In genomic region chr17:17789828-17790672, GRCh38 we compare ENCODE assay signal across 19 cellular contexts. TPM values are rescaled to one million over a fixed set of nuclear protein-coding genes. Genes with fewer than 3 reads are reported as not detected.
A peak's percentile ranks its signal among the peaks of the same experiment; 100 is the strongest.
DNase-seq lines count a peak whose midpoint lies in the region; FAIRE-seq and TF ChIP-seq lines count a peak whose summit lies in the region.
"Had no signal": no experiment of that assay in that cellular context is flagged by ENCODE, and none has a peak within 500 bp of the region (broad histone marks: within the 10 kb centered on the region; RNA-seq: fewer than 3 reads in every experiment).

No MANE protein-coding gene starts in this region.

- DNase-seq in T-helper 2 cell treated with Interferon-gamma antibody and Interleukin-4, amounts not matched to agents 5 μg/mL and 100 μg/mL, for 36 hours (ENCODE audit: low spot score), result no peak
- DNase-seq in T-helper 2 cell (no peak), SK-N-SH (peak; percentile 65), hepatocyte (ENCODE audit: low spot score) (no peak), small intestine (peak; percentile 41), NCI-H2107 treated with DMSO at 0.1 percent for 48 hours (lab: John Stamatoyannopoulos, UW; ENCODE audit: unreplicated experiment) (no peak), NK-92 (lab: John Stamatoyannopoulos, UW; ENCODE audit: unreplicated experiment) (no peak)
- DNase-seq in activated naive CD4-positive, alpha-beta T cell treated with anti-CD3 and anti-CD28 coated beads, Interleukin-2, amount 10 ng/mL, durations not matched to agents 7 days and 5 days, result no peak
- DNase-seq: ACHN, COR-L47, gastrocnemius medialis, GF-D8, mesendoderm, NCI-H345, ovary, PC-3, trophoblast cell had no signal

- FAIRE-seq in small intestine (lab: Jason Lieb, UNC), result no peak
- FAIRE-seq: colon had no signal

- no peaks in the 10 kb centered on the region for H3F3A ChIP-seq in SK-N-SH (replicated peaks; ENCODE audit: insufficient read depth)

- H3K9me2 ChIP-seq in SK-N-SH (no peaks in the 10 kb centered on the region), hepatocyte (replicated peaks; ENCODE audit: insufficient read depth) (no peaks in the 10 kb centered on the region)

- TF ChIP-seq EP300 in SK-N-SH (IDR thresholded peaks at IDR 0.05; ENCODE audit: borderline replicate concordance in 1 of 2, low read depth in 1 of 2, low read length in 1 of 2), result no peak

- no peak for TF ChIP-seq RAD21 in SK-N-SH (IDR thresholded peaks at IDR 0.05; ENCODE audit: low read length)

- H3K36me3 Mint-ChIP-seq in T-helper 2 cell treated with Interferon-gamma antibody and Interleukin-4, amounts not matched to agents 5 μg/mL and 100 μg/mL, for 36 hours (ENCODE audit: low read depth), result peaks cover 8% of the 10 kb centered on the region
- H3K36me3 Mint-ChIP-seq in activated naive CD4-positive, alpha-beta T cell treated with anti-CD3 and anti-CD28 coated beads, Interleukin-2, amount 10 ng/mL, durations not matched to agents 7 days and 5 days, result peaks cover 12% of the 10 kb centered on the region

- peaks cover 4% of the 10 kb centered on the region for H3K27me3 Mint-ChIP-seq in T-helper 2 cell treated with Interferon-gamma antibody and Interleukin-4, amounts not matched to agents 5 μg/mL and 100 μg/mL, for 36 hours (ENCODE audit: low read depth)
- H3K27me3 Mint-ChIP-seq in activated naive CD4-positive, alpha-beta T cell treated with anti-CD3 and anti-CD28 coated beads, Interleukin-2, amount 10 ng/mL, durations not matched to agents 7 days and 5 days, result peaks cover 8% of the 10 kb centered on the region

- H3K36me3 ChIP-seq in SK-N-SH (replicated peaks in 1 of 2; ENCODE audit: control insufficient read depth in 1 of 2, insufficient read depth in 2 of 2, low read length in 1 of 2), result peaks cover 0 to 15% of the 10 kb centered on the region in 2 experiments
- H3K36me3 ChIP-seq in hepatocyte (replicated peaks; ENCODE audit: insufficient read depth, low read depth), result no peaks in the 10 kb centered on the region
- H3K36me3 ChIP-seq in small intestine (ENCODE audit: control insufficient read depth in 2 of 2, insufficient read depth in 2 of 2, low read length in 2 of 2), result peaks cover 2 to 8% of the 10 kb centered on the region in 2 donors
- H3K36me3 ChIP-seq: gastrocnemius medialis, ovary had no signal

- H3K27ac ChIP-seq in SK-N-SH (ENCODE audit: low read depth in 2 of 2, low read length in 1 of 2) (peak overlapping the region; percentile 26 to 96; a peak in 3 of 4 replicates), hepatocyte (no peak overlapping the region), small intestine (ENCODE audit: low read depth in 1 of 2, low read length in 1 of 2) (no peak overlapping the region)
- H3K27ac ChIP-seq: gastrocnemius medialis had no signal

- no peak overlapping the region for H3K9ac ChIP-seq in SK-N-SH

- H3K4me1 ChIP-seq in SK-N-SH (ENCODE audit: control insufficient read depth in 1 of 2, insufficient read depth in 2 of 2, low read depth in 1 of 2, low read length in 1 of 2) (peaks cover 38 to 98% of the 10 kb centered on the region in 2 experiments; a peak in 3 of 4 replicates), hepatocyte (ENCODE audit: insufficient read depth) (peaks cover 28% of the 10 kb centered on the region), small intestine (ENCODE audit: control insufficient read depth in 2 of 2, insufficient read depth in 1 of 2, low read depth in 1 of 2, low read length in 1 of 2) (peaks cover 2% of the 10 kb centered on the region in 2 donors)

- TF ChIP-seq CTCF in SK-N-SH (IDR thresholded peaks at IDR 0.05), result no peak
- TF ChIP-seq CTCF in hepatocyte (IDR thresholded peaks at IDR 0.05; ENCODE audit: poor library complexity), result no peak

- H3K4me3 Mint-ChIP-seq in T-helper 2 cell treated with Interferon-gamma antibody and Interleukin-4, amounts not matched to agents 5 μg/mL and 100 μg/mL, for 36 hours, result no peak overlapping the region
- no peak overlapping the region for H3K4me3 Mint-ChIP-seq in activated naive CD4-positive, alpha-beta T cell treated with anti-CD3 and anti-CD28 coated beads, Interleukin-2, amount 10 ng/mL, durations not matched to agents 7 days and 5 days
- H3K4me3 Mint-ChIP-seq: stimulated activated effector memory CD8-positive, alpha-beta T cell treated with anti-CD3 and anti-CD28 coated beads, Interleukin-12 subunit alpha, Interleukin-12 subunit beta, amount 100 ng/mL, for 72 hours had no signal

- H3K27ac Mint-ChIP-seq in T-helper 2 cell treated with Interferon-gamma antibody and Interleukin-4, amounts not matched to agents 5 μg/mL and 100 μg/mL, for 36 hours, result peak overlapping the region; percentile 49
- no peak overlapping the region for H3K27ac Mint-ChIP-seq in activated naive CD4-positive, alpha-beta T cell treated with anti-CD3 and anti-CD28 coated beads, Interleukin-2, amount 10 ng/mL, durations not matched to agents 7 days and 5 days
- H3K27ac Mint-ChIP-seq: stimulated activated effector memory CD8-positive, alpha-beta T cell treated with anti-CD3 and anti-CD28 coated beads, Interleukin-12 subunit alpha, Interleukin-12 subunit beta, amount 100 ng/mL, for 72 hours had no signal

- H3K79me2 ChIP-seq in SK-N-SH (ENCODE audit: insufficient read depth) (peaks cover 35% of the 10 kb centered on the region), hepatocyte (peaks cover 73% of the 10 kb centered on the region)

- H3K9me3 Mint-ChIP-seq in T-helper 2 cell treated with Interferon-gamma antibody and Interleukin-4, amounts not matched to agents 5 μg/mL and 100 μg/mL, for 36 hours, result no peaks in the 10 kb centered on the region
- H3K9me3 Mint-ChIP-seq in activated naive CD4-positive, alpha-beta T cell treated with anti-CD3 and anti-CD28 coated beads, Interleukin-2, amount 10 ng/mL, durations not matched to agents 7 days and 5 days, result no peaks in the 10 kb centered on the region
- H3K9me3 Mint-ChIP-seq: stimulated activated effector memory CD8-positive, alpha-beta T cell treated with anti-CD3 and anti-CD28 coated beads, Interleukin-12 subunit alpha, Interleukin-12 subunit beta, amount 100 ng/mL, for 72 hours had no signal

- H3K9me3 ChIP-seq in SK-N-SH (no peaks in the 10 kb centered on the region), hepatocyte (ENCODE audit: low read depth) (no peaks in the 10 kb centered on the region), small intestine (ENCODE audit: control insufficient read depth, low read depth) (no peaks in the 10 kb centered on the region)
- H3K9me3 ChIP-seq: gastrocnemius medialis, ovary had no signal

- H4K20me1 ChIP-seq in SK-N-SH (ENCODE audit: insufficient read depth), result peaks cover 84% of the 10 kb centered on the region
- peaks cover 91% of the 10 kb centered on the region for H4K20me1 ChIP-seq in hepatocyte (ENCODE audit: insufficient read depth, poor library complexity, severe bottlenecking)

- WGBS in SK-N-SH (ENCODE audit: low lambda C conversion rate), result 56% methylated on average over 13 of the region's 13 CpGs
- WGBS in hepatocyte (ENCODE audit: low lambda C conversion rate, missing lambda C conversion rate), result 60% methylated on average over 13 of the region's 13 CpGs
- WGBS in small intestine, 3 donors, result 46 to 56% (median 47%) methylated on average over 13 of the region's 13 CpGs

- no peaks in the 10 kb centered on the region for H3K27me3 ChIP-seq in SK-N-SH (ENCODE audit: insufficient read depth)
- no peaks in the 10 kb centered on the region for H3K27me3 ChIP-seq in hepatocyte
- no peaks in the 10 kb centered on the region for H3K27me3 ChIP-seq in small intestine (ENCODE audit: control insufficient read depth in 2 of 2, insufficient read depth in 2 of 2, low read length in 2 of 2)
- H3K27me3 ChIP-seq: gastrocnemius medialis, ovary had no signal

- H3K4me3 ChIP-seq in SK-N-SH (ENCODE audit: low read depth in 2 of 2, low read length in 1 of 2), result no peak overlapping the region; a peak in 1 of 4 replicates
- no peak overlapping the region for H3K4me3 ChIP-seq in hepatocyte
- H3K4me3 ChIP-seq in small intestine (ENCODE audit: low read depth in 1 of 2, low read length in 2 of 2), result no peak overlapping the region
- H3K4me3 ChIP-seq: gastrocnemius medialis, ovary had no signal

- H2AFZ ChIP-seq in SK-N-SH (ENCODE audit: low read depth) (no peak overlapping the region), hepatocyte (no peak overlapping the region)

- H3K4me1 Mint-ChIP-seq in T-helper 2 cell treated with Interferon-gamma antibody and Interleukin-4, amounts not matched to agents 5 μg/mL and 100 μg/mL, for 36 hours (ENCODE audit: low read depth), result peaks cover 24% of the 10 kb centered on the region
- peaks cover 35% of the 10 kb centered on the region for H3K4me1 Mint-ChIP-seq in activated naive CD4-positive, alpha-beta T cell treated with anti-CD3 and anti-CD28 coated beads, Interleukin-2, amount 10 ng/mL, durations not matched to agents 7 days and 5 days

- CTCF ChIA-PET in SK-N-SH (lab: Yijun Ruan, JAX), result interaction anchor here (0.6 to 4.2 kb wide), 22 partner anchors 8 to 129 kb away, joined by 3 to 25 read pairs (median 4); partner anchors contain the start of gene RAI1
- CTCF ChIA-PET in activated naive CD4-positive, alpha-beta T cell treated with anti-CD3 and anti-CD28 coated beads, Interleukin-2, amount 10 ng/mL, durations not matched to agents 7 days and 5 days (lab: Charles Lee), result no interaction called here

- POLR2A ChIA-PET in SK-N-SH (lab: Yijun Ruan, JAX), result interaction anchor here (0.9 to 2.3 kb wide), 10 partner anchors 9 to 107 kb away, joined by 3 to 14 read pairs (median 4); partner anchors contain the start of gene SREBF1

- peak overlapping the region; percentile 24; the same call in 1 of the 2 replicates for H3K4me2 ChIP-seq in SK-N-SH
- peak overlapping the region; percentile 35 for H3K4me2 ChIP-seq in hepatocyte

TF ChIP-seq in SK-N-SH, 30 proteins besides CTCF, POLR2A, EP300 and RAD21 (continues in another document):
- TF ChIP-seq RFX5 (IDR thresholded peaks at IDR 0.05; ENCODE audit: low read length), result no peak
- TF ChIP-seq, protein P1, sequence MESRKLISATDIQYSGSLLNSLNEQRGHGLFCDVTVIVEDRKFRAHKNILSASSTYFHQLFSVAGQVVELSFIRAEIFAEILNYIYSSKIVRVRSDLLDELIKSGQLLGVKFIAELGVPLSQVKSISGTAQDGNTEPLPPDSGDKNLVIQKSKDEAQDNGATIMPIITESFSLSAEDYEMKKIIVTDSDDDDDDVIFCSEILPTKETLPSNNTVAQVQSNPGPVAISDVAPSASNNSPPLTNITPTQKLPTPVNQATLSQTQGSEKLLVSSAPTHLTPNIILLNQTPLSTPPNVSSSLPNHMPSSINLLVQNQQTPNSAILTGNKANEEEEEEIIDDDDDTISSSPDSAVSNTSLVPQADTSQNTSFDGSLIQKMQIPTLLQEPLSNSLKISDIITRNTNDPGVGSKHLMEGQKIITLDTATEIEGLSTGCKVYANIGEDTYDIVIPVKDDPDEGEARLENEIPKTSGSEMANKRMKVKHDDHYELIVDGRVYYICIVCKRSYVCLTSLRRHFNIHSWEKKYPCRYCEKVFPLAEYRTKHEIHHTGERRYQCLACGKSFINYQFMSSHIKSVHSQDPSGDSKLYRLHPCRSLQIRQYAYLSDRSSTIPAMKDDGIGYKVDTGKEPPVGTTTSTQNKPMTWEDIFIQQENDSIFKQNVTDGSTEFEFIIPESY (IDR thresholded peaks at IDR 0.05; ENCODE audit: borderline replicate concordance, low read depth), result no peak

RNA-seq across cellular contexts. Expression of gene SREBF1, which starts 46.7 kb away (rescaled TPM):
- polyA plus RNA-seq in SK-N-SH (2012; rRNA removed), result 15.9 and 20.4 TPM in 2 replicates
- polyA plus RNA-seq in SK-N-SH (2012; cell fraction: cytosol; rRNA removed), result 5.3 and 8.6 TPM in 2 replicates
- 92.2 and 140 TPM in 2 replicates for polyA plus RNA-seq in SK-N-SH (2012; cell fraction: nucleus; rRNA removed)
- total RNA-seq in hepatocyte, result 47.0 and 57.1 TPM in 2 replicates
- 107 and 140 TPM in 2 replicates for polyA plus RNA-seq in hepatocyte
- polyA plus RNA-seq in small intestine, result 100 to 1,000 TPM in 2 of 3 donors, 10 to 100 TPM in 1; 99.7 to 155 (median 111) TPM

Comparison
In these comparisons a context has a peak if more than half of its experiments do, and no peak if none do; other contexts are left out.
1. DNase-seq: peak in SK-N-SH (single experiment) and small intestine (single experiment); none in T-helper 2 cell treated with Interferon-gamma antibody and Interleukin-4, amounts not matched to agents 5 μg/mL and 100 μg/mL, for 36 hours (single experiment), T-helper 2 cell (0 of 5), hepatocyte (single experiment), NCI-H2107 treated with DMSO at 0.1 percent for 48 hours (single experiment), activated naive CD4-positive, alpha-beta T cell treated with anti-CD3 and anti-CD28 coated beads, Interleukin-2, amount 10 ng/mL, durations not matched to agents 7 days and 5 days (single experiment) and NK-92 (single experiment).
2. H3K27ac ChIP-seq: peak in SK-N-SH (2 of 2); none in hepatocyte (single experiment) and small intestine (0 of 2).